22 cellular contexts compared by ENCODE assay signal in the genomic region with DNA sequence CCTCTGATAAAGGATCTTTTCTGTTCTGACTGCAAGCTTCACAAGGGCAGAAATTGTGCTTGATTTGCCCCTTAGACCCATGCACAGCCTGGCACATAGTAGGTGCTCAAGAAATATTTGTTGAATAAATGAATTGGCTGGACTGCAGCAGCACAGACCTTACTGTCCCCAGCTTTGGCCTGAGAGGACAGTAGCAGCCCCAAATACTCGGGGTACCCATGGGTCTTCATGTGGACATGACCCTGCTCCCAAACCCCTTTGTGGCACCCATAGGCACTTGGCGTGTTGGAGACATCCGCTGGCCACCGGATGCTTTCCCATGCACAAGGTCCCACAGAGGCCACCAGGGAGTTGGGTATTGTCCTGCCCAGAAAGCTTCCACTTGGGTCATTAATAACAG.
"Had no signal": no experiment of that assay in that cellular context is flagged by ENCODE, and none has a peak within 500 bp of the region (broad histone marks: within the 10 kb centered on the region; RNA-seq: fewer than 3 reads in every experiment).

No MANE protein-coding gene starts in this region.

- H3K27me3 ChIP-seq: colonic mucosa had no signal

- H3K9me3 ChIP-seq: colonic mucosa, esophagus squamous epithelium, gastrocnemius medialis, gastroesophageal sphincter had no signal

- ATAC-seq: effector memory CD8-positive, alpha-beta T cell; esophagus mucosa; foreskin keratinocyte; gastrocnemius medialis; gastroesophageal sphincter; heart left ventricle; heart right ventricle had no signal

- DNase-seq: colonic mucosa; cortex of kidney; dermis blood vessel endothelial cell; dorsolateral prefrontal cortex; effector CD4-positive, alpha-beta T cell; effector CD8-positive, alpha-beta T cell; effector memory CD4-positive, alpha-beta T cell; effector memory CD8-positive, alpha-beta T cell; erythroblast; esophagus squamous epithelium; foreskin fibroblast; foreskin keratinocyte; foreskin melanocyte; gastrocnemius medialis; glutamatergic neuron; head of caudate nucleus; heart left ventricle; heart right ventricle had no signal

- H3K27ac ChIP-seq: colonic mucosa, dorsolateral prefrontal cortex, epithelial cell of prostate, esophagus muscularis mucosa, esophagus squamous epithelium, foreskin keratinocyte, gastrocnemius medialis, gastroesophageal sphincter, heart left ventricle, heart right ventricle had no signal

- H3K36me3 ChIP-seq: colonic mucosa, esophagus muscularis mucosa, esophagus squamous epithelium, gastrocnemius medialis, gastroesophageal sphincter, heart left ventricle, heart right ventricle had no signal

- H3K4me1 ChIP-seq: colonic mucosa, esophagus muscularis mucosa, esophagus squamous epithelium, foreskin keratinocyte, gastrocnemius medialis, gastroesophageal sphincter, heart left ventricle, heart right ventricle had no signal

- H3K4me3 ChIP-seq: colonic mucosa, dorsolateral prefrontal cortex, esophagus muscularis mucosa, esophagus squamous epithelium, gastrocnemius medialis, gastroesophageal sphincter, heart left ventricle, heart right ventricle had no signal
